8 cellular contexts compared by ENCODE assay signal in genomic region chr1:212609701-212610574, GRCh38. TPM values are rescaled to one million over a fixed set of nuclear protein-coding genes. Genes with fewer than 3 reads are reported as not detected.
DNase-seq lines count a peak whose midpoint lies in the region; ATAC-seq and TF ChIP-seq lines count a peak whose summit lies in the region.

No MANE protein-coding gene starts in this region.

- TF ChIP-seq POLR2A in esophagus squamous epithelium (IDR thresholded peaks at IDR 0.05) = no peak

- peaks cover 51% of the 10 kb centered on the region for H3K4me1 Mint-ChIP-seq in activated T-cell treated with anti-CD3 and anti-CD28 coated beads, Interleukin-2, amount 50 U/mL, for 4 hours (ENCODE audit: low read depth)

- peak overlapping the region; percentile 97 for H3K27ac ChIP-seq in SJSA1
- peak overlapping the region; percentile 89 to 99 (median 98) for H3K27ac ChIP-seq in esophagus squamous epithelium

- WGBS in esophagus squamous epithelium, 2 donors = 21 to 28% methylated on average over 17 to 19 of the region's 20 CpGs

- H3K36me3 Mint-ChIP-seq in activated T-cell treated with anti-CD3 and anti-CD28 coated beads, Interleukin-2, amount 50 U/mL, for 4 hours (ENCODE audit: insufficient read depth) = peaks cover 6% of the 10 kb centered on the region

- DNase-seq in activated T-cell treated with anti-CD3 and anti-CD28 coated beads, Interleukin-2, amount 50 U/mL, for 4 hours = no peak
- no peak for DNase-seq in activated T-cell treated with anti-CD3 and anti-CD28 coated beads, Interleukin-2, amount 50 U/mL, for 1 hour
- DNase-seq in SJSA1 (ENCODE audit: low read depth in 1 of 2, low spot score in 2 of 2) (peak in 1 of 2 experiments; percentile 62), esophagus squamous epithelium (lab: John Stamatoyannopoulos, UW) (no peak), retinal pigment epithelial cell (ENCODE audit: low read depth) (no peak), putamen (ENCODE audit: low spot score) (no peak), H4 (ENCODE audit: low spot score) (no peak), HPDE6-E6E7 (ENCODE audit: extremely low spot score) (no peak)

- H3K9me3 ChIP-seq in SJSA1 (replicated peaks) (no peaks in the 10 kb centered on the region), esophagus squamous epithelium (no peaks in the 10 kb centered on the region)

- peak overlapping the region; percentile 64 for H3K4me3 ChIP-seq in SJSA1
- peak overlapping the region; percentile 51 to 82 (median 71) for H3K4me3 ChIP-seq in esophagus squamous epithelium
- peak overlapping the region; percentile 75 for H3K4me3 ChIP-seq in retinal pigment epithelial cell (ENCODE audit: low read length)

- no peak for TF ChIP-seq CTCF in esophagus squamous epithelium (IDR thresholded peaks at IDR 0.05)
- TF ChIP-seq CTCF in retinal pigment epithelial cell (conservative IDR thresholded peaks at IDR 0.05; ENCODE audit: low read depth, low read length) = no peak

- peak overlapping the region; percentile 92 for H3K4me3 Mint-ChIP-seq in activated T-cell treated with anti-CD3 and anti-CD28 coated beads, Interleukin-2, amount 50 U/mL, for 4 hours

- H3K27me3 ChIP-seq in SJSA1 (replicated peaks) (peaks cover 25% of the 10 kb centered on the region), esophagus squamous epithelium (peaks cover 0 to 55% (median 0%) of the 10 kb centered on the region in 4 donors)

- no peak for ATAC-seq in activated T-cell treated with anti-CD3 and anti-CD28 coated beads, Interleukin-2, amount 50 U/mL, for 4 hours

- peaks cover 11% of the 10 kb centered on the region for H3K36me3 ChIP-seq in SJSA1
- H3K36me3 ChIP-seq in esophagus squamous epithelium = peaks cover 0 to 3% (median 0%) of the 10 kb centered on the region in 3 donors

- peaks cover 36% of the 10 kb centered on the region for H3K27me3 Mint-ChIP-seq in activated T-cell treated with anti-CD3 and anti-CD28 coated beads, Interleukin-2, amount 50 U/mL, for 4 hours (ENCODE audit: low read depth)

- peaks cover 62% of the 10 kb centered on the region for H3K4me1 ChIP-seq in SJSA1 (replicated peaks)
- H3K4me1 ChIP-seq in esophagus squamous epithelium = peaks cover 17 to 72% (median 31%) of the 10 kb centered on the region in 3 donors

- intact Hi-C loops in esophagus squamous epithelium (cut with DNase I) = loop anchor here (5.0 to 10.0 kb wide), 2 partner anchors 48 to 135 kb away; no protein-coding TSS in a partner anchor

- no peaks in the 10 kb centered on the region for H3K9me3 Mint-ChIP-seq in activated T-cell treated with anti-CD3 and anti-CD28 coated beads, Interleukin-2, amount 50 U/mL, for 4 hours

RNA-seq across cellular contexts. Expression of gene ATF3, which starts 1.4 kb away (rescaled TPM):
- 10 to 100 TPM; 14.8 to 27.2 (median 16.8) TPM for total RNA-seq in activated T-cell treated with anti-CD3 and anti-CD28 coated beads, Interleukin-2, amount 50 U/mL, for 4 hours
- total RNA-seq in SJSA1 (2014; rRNA removed; shearing (Covaris generic)) = 10.1 and 14.9 TPM in 2 replicates
- total RNA-seq in esophagus squamous epithelium = 1 to 10 TPM; 2.1 to 6.5 (median 3.0) TPM
- total RNA-seq in H4 (2014; rRNA removed; shearing (Covaris generic)) = 9.1 and 13.3 TPM in 2 replicates
